ENCODE assay signal across 18 cellular contexts in genomic region chr4:87851955-87852354, GRCh38. TPM values are rescaled to one million over a fixed set of nuclear protein-coding genes. Genes with fewer than 3 reads are reported as not detected.
A peak's percentile ranks its signal among the peaks of the same experiment; 100 is the strongest.
DNase-seq lines count a peak whose midpoint lies in the region; ATAC-seq, FAIRE-seq and TF ChIP-seq lines count a peak whose summit lies in the region.
"Had no signal": no experiment of that assay in that cellular context is flagged by ENCODE, and none has a peak within 500 bp of the region (broad histone marks: within the 10 kb centered on the region; RNA-seq: fewer than 3 reads in every experiment).

No MANE protein-coding gene starts in this region.

- H3K4me1 ChIP-seq in OCI-LY3 (ENCODE audit: low read length) (peaks cover 22% of the 10 kb centered on the region), H1 (replicated peaks in 1 of 4; ENCODE audit: control insufficient read depth in 3 of 4, insufficient read depth in 4 of 4, low read length in 3 of 4) (peaks cover 0 to 16% (median 7%) of the 10 kb centered on the region in 4 experiments; a peak in 6 of 7 replicates), smooth muscle cell (ENCODE audit: low read depth) (no peaks in the 10 kb centered on the region), A673 (ENCODE audit: insufficient read depth, low read length, poor library complexity, severe bottlenecking) (no peaks in the 10 kb centered on the region)
- H3K4me1 ChIP-seq: BE2C had no signal

- H3K23ac ChIP-seq in H1 (ENCODE audit: insufficient read length) = no peak overlapping the region

- H3K4ac ChIP-seq in H1 (replicated peaks; ENCODE audit: insufficient read length, low read depth, low read length) = no peak overlapping the region

- no peak overlapping the region for H2AK5ac ChIP-seq in H1 (ENCODE audit: low read depth, low read length)

- H3K9ac ChIP-seq in OCI-LY3 (ENCODE audit: low read length) = peak overlapping the region; percentile 14; the same call in 1 of the 2 replicates
- H3K9ac ChIP-seq in H1 (replicated peaks in 1 of 4; ENCODE audit: extremely low read depth in 1 of 4, low read depth in 3 of 4, low read length in 3 of 4) = no peak overlapping the region
- H3K9ac ChIP-seq in smooth muscle cell (ENCODE audit: low read depth) = no peak overlapping the region

- no peaks in the 10 kb centered on the region for H3K9me3 ChIP-seq in OCI-LY3 (ENCODE audit: insufficient read depth, low read length)
- H3K9me3 ChIP-seq in H1 (ENCODE audit: insufficient read depth in 2 of 2, low read depth in 1 of 2, low read length in 1 of 2) = no peaks in the 10 kb centered on the region
- H3K9me3 ChIP-seq in smooth muscle cell (replicated peaks; ENCODE audit: low read depth) = no peaks in the 10 kb centered on the region
- H3K9me3 ChIP-seq in A673 (ENCODE audit: low read depth, low read length, poor library complexity, severe bottlenecking) = no peaks in the 10 kb centered on the region
- H3K9me3 ChIP-seq: BE2C, HAP-1 had no signal

- H4K8ac ChIP-seq in H1 (ENCODE audit: extremely low read depth, insufficient read depth, low read length) = no peak overlapping the region

- no peaks in the 10 kb centered on the region for H4K20me1 ChIP-seq in OCI-LY3 (ENCODE audit: insufficient read depth, low read length)
- no peaks in the 10 kb centered on the region for H4K20me1 ChIP-seq in H1 (replicated peaks in 1 of 2; ENCODE audit: control insufficient read depth in 1 of 2, insufficient read depth in 2 of 2, low read length in 2 of 2)
- H4K20me1 ChIP-seq in smooth muscle cell (ENCODE audit: low read depth) = no peaks in the 10 kb centered on the region

- CTCF ChIA-PET in H1 (lab: Charles Lee; ENCODE audit: partially characterized antibody) (interaction anchor here (1.0 to 4.3 kb wide), 19 partner anchors 10 to 307 kb away, joined by 3 to 28 read pairs (median 6); partner anchors contain the start of gene SPP1), A673 (lab: Charles Lee) (interaction anchor here (0.6 to 1.4 kb wide), 2 partner anchors 122 to 458 kb away, joined by 3 to 19 read pairs; no protein-coding TSS in a partner anchor)

- H3K4me2 ChIP-seq in OCI-LY3 (ENCODE audit: low read length) = peak overlapping the region; percentile 31; the same call in 1 of the 2 replicates
- H3K4me2 ChIP-seq in H1 (ENCODE audit: insufficient read depth in 1 of 2, low read depth in 2 of 2, low read length in 2 of 2) = no peak overlapping the region
- H3K4me2 ChIP-seq in smooth muscle cell = no peak overlapping the region

- TF ChIP-seq RAD21 in H1 (IDR thresholded peaks at IDR 0.05 in 1 of 2, conservative IDR thresholded peaks at IDR 0.05 in 1 of 2; ENCODE audit: low read depth in 2 of 2, low read length in 2 of 2) = no peak

- intact Hi-C loops in A673 (cut with micrococcal nuclease; ENCODE audit: unreplicated experiment) = loop anchor here (5.0 to 10.0 kb wide), 2 partner anchors 360 to 663 kb away; no protein-coding TSS in a partner anchor

- DNase-seq in AML-193 (lab: John Stamatoyannopoulos, UW) (peak; percentile 5 to 30), CD1c-positive myeloid dendritic cell (ENCODE audit: extremely low spot score) (peak; percentile 34), H1 (ENCODE audit: low read depth in 1 of 2, low spot score in 2 of 2) (no peak), smooth muscle cell (lab: John Stamatoyannopoulos, UW; ENCODE audit: unreplicated experiment) (no peak), A673 (ENCODE audit: low spot score) (no peak)
- DNase-seq in activated naive CD4-positive, alpha-beta T cell (lab: John Stamatoyannopoulos, UW) = no peak
- DNase-seq: BE2C; CD4-positive, CD25-positive, alpha-beta regulatory T cell; DMS53; GOT3; HFFc6 had no signal

- 0 out of 2 replicates have a peak overlapping the region, but pooled peaks have one; percentile 35 for H2BK20ac ChIP-seq in H1 (ENCODE audit: low read length)

- no peaks in the 10 kb centered on the region for H3K23me2 ChIP-seq in H1 (ENCODE audit: low read depth, low read length)

- H2BK15ac ChIP-seq in H1 (ENCODE audit: low read length) = no peak overlapping the region

- FAIRE-seq in H1 (lab: Jason Lieb, UNC) = no peak
- FAIRE-seq: HepG2, HTR-8/SVneo had no signal

- no peak overlapping the region; the same call in 1 of the 2 replicates for H2BK5ac ChIP-seq in H1 (ENCODE audit: low read depth, low read length)

- no peak overlapping the region for H3K56ac ChIP-seq in H1 (replicated peaks; ENCODE audit: insufficient read length, low read depth, low read length)

- POLR2A ChIA-PET in H1 (lab: Charles Lee; ENCODE audit: partially characterized antibody) = interaction anchor here (1.5 to 19.5 kb wide), 4 partner anchors 11 to 122 kb away, joined by 8 to 369 read pairs (median 12); no protein-coding TSS in a partner anchor
- POLR2A ChIA-PET in A673 (lab: Charles Lee; ENCODE audit: low non-redundant PET) = no interaction called here

- H3K27me3 ChIP-seq in OCI-LY3 (ENCODE audit: low read depth, low read length) (peaks cover 13% of the 10 kb centered on the region), H1 (replicated peaks in 1 of 4; ENCODE audit: control insufficient read depth in 3 of 4, extremely low read depth in 1 of 4, insufficient read depth in 3 of 4, low read length in 3 of 4) (no peaks in the 10 kb centered on the region), smooth muscle cell (ENCODE audit: low read depth) (no peaks in the 10 kb centered on the region), A673 (replicated peaks; ENCODE audit: insufficient read depth, low read depth, low read length, poor library complexity) (no peaks in the 10 kb centered on the region)

- ATAC-seq in GM18517 (IDR thresholded peaks at IDR 0.05; ENCODE audit: unreplicated experiment) = no peak
- ATAC-seq: HepG2 had no signal

- no peaks in the 10 kb centered on the region for H3K79me2 ChIP-seq in OCI-LY3 (ENCODE audit: low read length)
- peaks cover 0 to 11% of the 10 kb centered on the region in 2 experiments; a peak in 2 of 4 replicates for H3K79me2 ChIP-seq in H1 (ENCODE audit: control insufficient read depth in 1 of 2, insufficient read depth in 2 of 2, low read length in 2 of 2)
- no peaks in the 10 kb centered on the region for H3K79me2 ChIP-seq in smooth muscle cell (ENCODE audit: low read depth)

- no peak overlapping the region for H3K14ac ChIP-seq in H1 (ENCODE audit: insufficient read length)

- H3K18ac ChIP-seq in H1 (ENCODE audit: extremely low read depth, low read length) = no peak overlapping the region

- 90% methylated on average over 4 of the region's 4 CpGs; no CpG with 5 or more reads in 1 of the 2 experiments for WGBS in H1 (ENCODE audit: extremely low coverage in 1 of 2, insufficient coverage in 1 of 2, insufficient read length in 1 of 2, insufficient replicate concordance in 2 of 2, low coverage in 1 of 2, low lambda C conversion rate in 2 of 2, missing lambda C conversion rate in 1 of 2), 2 experiments
- 91% methylated on average over 4 of the region's 4 CpGs for WGBS in smooth muscle cell (ENCODE audit: low lambda C conversion rate)

- no peaks in the 10 kb centered on the region for H3F3A ChIP-seq in smooth muscle cell (ENCODE audit: low read depth)

- no peak overlapping the region for H4K91ac ChIP-seq in H1 (replicated peaks; ENCODE audit: insufficient read length, low read length)

- H2AFZ ChIP-seq in OCI-LY3 (ENCODE audit: low read depth, low read length) (no peak overlapping the region), H1 (ENCODE audit: low read length) (no peak overlapping the region), smooth muscle cell (ENCODE audit: low read depth) (no peak overlapping the region)

- H3K27ac ChIP-seq in OCI-LY3 (ENCODE audit: low read length) (peak overlapping the region; percentile 35; the same call in 1 of the 2 replicates), H1 (ENCODE audit: low read depth, low read length) (no peak overlapping the region), smooth muscle cell (ENCODE audit: low read depth) (no peak overlapping the region), A673 (ENCODE audit: low read depth, low read length, poor library complexity, severe bottlenecking) (no peak overlapping the region)

- TF ChIP-seq CTCF in OCI-LY3 (IDR thresholded peaks at IDR 0.05; ENCODE audit: low read depth, low read length) (no peak), H1 (IDR thresholded peaks at IDR 0.05; ENCODE audit: control extremely low read depth in 1 of 3, insufficient read depth in 1 of 3, low read depth in 1 of 3, low read length in 3 of 3) (no peak), smooth muscle cell (IDR thresholded peaks at IDR 0.05; ENCODE audit: borderline replicate concordance, insufficient read depth, poor library complexity, severe bottlenecking) (no peak), A673 (conservative IDR thresholded peaks at IDR 0.05; ENCODE audit: low read depth, low read length) (no peak)

- H4K5ac ChIP-seq in H1 (ENCODE audit: insufficient read length, low read depth, low read length) = no peak overlapping the region

- no TSS peak for BruUV-seq in A673 (replicated peaks; lab: Mats Ljungman, UMichigan)

- H3K79me1 ChIP-seq in H1 (ENCODE audit: low read depth, low read length) = no peaks in the 10 kb centered on the region

- no peak overlapping the region; the same call in 1 of the 2 replicates for H2BK12ac ChIP-seq in H1 (ENCODE audit: low read depth, low read length)

- H3K4me3 ChIP-seq in OCI-LY3 (ENCODE audit: low read length) (0 out of 2 replicates have a peak overlapping the region, but pooled peaks have one; percentile 17), H1 (ENCODE audit: extremely low read depth in 1 of 4, insufficient read depth in 2 of 4, low read depth in 3 of 4, low read length in 4 of 4) (no peak overlapping the region), smooth muscle cell (no peak overlapping the region), A673 (ENCODE audit: low read depth, low read length, poor library complexity, severe bottlenecking) (no peak overlapping the region)
- H3K4me3 ChIP-seq: HAP-1 had no signal

- TF ChIP-seq POLR2A in H1 (IDR thresholded peaks at IDR 0.05; ENCODE audit: control extremely low read depth in 1 of 2, low read depth in 2 of 2, low read length in 2 of 2) = no peak

- H3K36me3 ChIP-seq in OCI-LY3 (replicated peaks; ENCODE audit: low read depth, low read length) (no peaks in the 10 kb centered on the region), H1 (ENCODE audit: control insufficient read depth in 2 of 4, insufficient read depth in 4 of 4, low read length in 3 of 4) (no peaks in the 10 kb centered on the region), smooth muscle cell (ENCODE audit: low read depth) (no peaks in the 10 kb centered on the region), A673 (ENCODE audit: insufficient read depth, low read length, poor library complexity, severe bottlenecking) (no peaks in the 10 kb centered on the region)
- H3K36me3 ChIP-seq: BE2C, HAP-1 had no signal

- no peak for TF ChIP-seq EP300 in H1 (IDR thresholded peaks at IDR 0.05; ENCODE audit: borderline replicate concordance in 1 of 2, low read depth in 2 of 2, low read length in 2 of 2)

- H2BK120ac ChIP-seq in H1 (replicated peaks; ENCODE audit: low read depth, low read length) = no peak overlapping the region

RNA-seq across cellular contexts. Expression of gene MEPE, which starts 19.2 kb away (rescaled TPM):
- not detected in 2 replicates for total RNA-seq in H1 (2021; fragmentation: NEBNext Ultra II Directional; extraction: Animal tissue kit (Norgen Biotek cat#: 25700))
- polyA plus RNA-seq in H1 (2011; rRNA removed) (not detected in 2 replicates), smooth muscle cell (0.63 TPM in 1 of 2 replicates, not detected in the other)
- not detected for polyA plus RNA-seq in H1 (2011; cell fraction: cytosol; rRNA removed)
- not detected for polyA plus RNA-seq in H1 (2011; cell fraction: nucleus; rRNA removed)
- not detected in 4 replicates for polyA plus RNA-seq in H1 (2012, experiment 1 of 2)
- polyA plus RNA-seq in H1 (2012, experiment 2 of 2) = not detected
- not detected for polyA plus RNA-seq in H1 (2013, experiment 1 of 2)
- polyA plus RNA-seq in H1 (2013, experiment 2 of 2) = 0.02 TPM
- polyA minus RNA-seq in H1 (2011; rRNA and poly(A)+ RNA removed) = not detected in 2 replicates
- polyA minus RNA-seq in H1 (2011; cell fraction: cytosol; rRNA and poly(A)+ RNA removed) = not detected
- polyA minus RNA-seq in H1 (2011; cell fraction: nucleus; rRNA and poly(A)+ RNA removed) = not detected
- total RNA-seq in smooth muscle cell (not detected in 2 replicates), A673 (2021) (not detected in 2 replicates)
- total RNA-seq: A172; CD4-positive, CD25-positive, alpha-beta regulatory T cell; Daoy; HepG2; HFFc6 had no signal
- polyA plus RNA-seq: CD4-positive, CD25-positive, alpha-beta regulatory T cell had no signal

RNA-seq across cellular contexts. Expression of gene IBSP, which starts 52.6 kb away (rescaled TPM):
- 0.21 TPM in 1 of 2 replicates, not detected in the other for total RNA-seq in H1 (2021; fragmentation: NEBNext Ultra II Directional; extraction: Animal tissue kit (Norgen Biotek cat#: 25700))
- polyA plus RNA-seq in H1 (2011; rRNA removed) (not detected in 2 replicates), smooth muscle cell (not detected in 2 replicates)
- polyA plus RNA-seq in H1 (2011; cell fraction: cytosol; rRNA removed) = not detected
- polyA plus RNA-seq in H1 (2011; cell fraction: nucleus; rRNA removed) = not detected
- not detected in 4 replicates for polyA plus RNA-seq in H1 (2012, experiment 1 of 2)
- polyA plus RNA-seq in H1 (2012, experiment 2 of 2) = not detected
- not detected for polyA plus RNA-seq in H1 (2013, experiment 1 of 2)
- polyA plus RNA-seq in H1 (2013, experiment 2 of 2) = not detected
- not detected in 2 replicates for polyA minus RNA-seq in H1 (2011; rRNA and poly(A)+ RNA removed)
- not detected for polyA minus RNA-seq in H1 (2011; cell fraction: cytosol; rRNA and poly(A)+ RNA removed)
- not detected for polyA minus RNA-seq in H1 (2011; cell fraction: nucleus; rRNA and poly(A)+ RNA removed)
- total RNA-seq in smooth muscle cell (not detected in 2 replicates), A673 (2021) (not detected in 2 replicates)
- total RNA-seq: A172; CD4-positive, CD25-positive, alpha-beta regulatory T cell; Daoy; HepG2; HFFc6 had no signal
- polyA plus RNA-seq: CD4-positive, CD25-positive, alpha-beta regulatory T cell; HepG2 had no signal

Comparison
In these comparisons a context has a peak if more than half of its experiments do, and no peak if none do; other contexts are left out.
1. DNase-seq: peak in AML-193 (2 of 2) and CD1c-positive myeloid dendritic cell (single experiment); none in H1 (0 of 2), smooth muscle cell (single experiment), A673 (single experiment) and activated naive CD4-positive, alpha-beta T cell (0 of 4).